1 cellular context compared by ENCODE assay signal in the genomic region with DNA sequence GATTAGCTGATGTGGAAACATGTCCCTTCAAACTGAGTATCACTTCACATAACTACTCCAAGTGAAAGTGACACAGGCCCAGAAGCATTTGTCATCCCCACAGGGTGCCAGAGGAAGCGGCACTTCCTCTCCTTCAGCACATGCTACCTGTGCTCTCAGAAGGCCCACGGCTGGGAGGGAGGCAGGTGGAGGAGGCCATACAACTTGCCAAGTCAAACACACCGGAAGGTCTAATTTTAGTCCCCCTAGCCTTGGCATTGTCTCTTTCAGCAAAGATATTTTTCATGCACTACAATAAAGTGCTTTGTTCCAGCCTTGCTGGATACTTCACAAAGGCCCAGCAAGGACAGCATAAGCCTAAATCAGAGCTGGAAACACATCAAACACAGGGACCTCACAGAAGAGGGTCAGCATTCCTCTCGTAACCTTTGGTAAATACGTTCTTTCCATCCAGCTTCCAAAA.
A peak's percentile ranks its signal among the peaks of the same experiment; 100 is the strongest.
TF ChIP-seq lines count a peak whose summit lies in the region.

No MANE protein-coding gene starts in this region.

TF ChIP-seq in HepG2, 621 proteins besides CTCF, POLR2A, EP300 and RAD21 (continued from another document and continues in another):
- TF ChIP-seq ZNF687 (CRISPR knock-in tag; IDR thresholded peaks at IDR 0.05) = peak; percentile 61; the same call in 1 of the 2 replicates
- peak; percentile 32; the same call in 1 of the 2 replicates for TF ChIP-seq THAP9 (CRISPR knock-in tag; IDR thresholded peaks at IDR 0.05; ENCODE audit: borderline replicate concordance)
- 0 out of 2 replicates have a peak, but pooled peaks have one; percentile 33 for TF ChIP-seq DMAP1 (CRISPR knock-in tag; IDR thresholded peaks at IDR 0.05)
- TF ChIP-seq ZNF138 (CRISPR knock-in tag; IDR thresholded peaks at IDR 0.05; ENCODE audit: low read depth) = no peak
- peak; percentile 70 for TF ChIP-seq ARNT2 (CRISPR knock-in tag; IDR thresholded peaks at IDR 0.05; ENCODE audit: low read depth)
- TF ChIP-seq ZNF253 (CRISPR knock-in tag; IDR thresholded peaks at IDR 0.05; ENCODE audit: borderline replicate concordance) = no peak
- TF ChIP-seq MED8 (CRISPR knock-in tag; IDR thresholded peaks at IDR 0.05; ENCODE audit: insufficient replicate concordance) = peak; percentile 47
- TF ChIP-seq TBX2 (CRISPR knock-in tag; IDR thresholded peaks at IDR 0.05; ENCODE audit: borderline replicate concordance) = peak; percentile 81; the same call in 1 of the 2 replicates
- TF ChIP-seq GLI4 (CRISPR knock-in tag; IDR thresholded peaks at IDR 0.05; ENCODE audit: borderline replicate concordance) = no peak
- TF ChIP-seq PHF21A (CRISPR knock-in tag; IDR thresholded peaks at IDR 0.05) = peak; percentile 74
- no peak for TF ChIP-seq ZNF703 (CRISPR knock-in tag; IDR thresholded peaks at IDR 0.05; ENCODE audit: borderline replicate concordance)
- TF ChIP-seq HOMEZ (CRISPR knock-in tag; IDR thresholded peaks at IDR 0.05; ENCODE audit: low read depth) = peak; percentile 85
- peak; percentile 73 for TF ChIP-seq ZNF614 (CRISPR knock-in tag; IDR thresholded peaks at IDR 0.05; ENCODE audit: borderline replicate concordance)
- 0 out of 2 replicates have a peak, but pooled peaks have one; percentile 61 for TF ChIP-seq ZBTB43 (CRISPR knock-in tag; conservative IDR thresholded peaks at IDR 0.05)
- TF ChIP-seq ELF3 (CRISPR knock-in tag; IDR thresholded peaks at IDR 0.05) = peak; percentile 54; the same call in 1 of the 2 replicates
- TF ChIP-seq ZNF790 (CRISPR knock-in tag; IDR thresholded peaks at IDR 0.05; ENCODE audit: borderline replicate concordance) = no peak
- peak; percentile 69; the same call in 1 of the 2 replicates for TF ChIP-seq ZNF878 (CRISPR knock-in tag; IDR thresholded peaks at IDR 0.05)
- TF ChIP-seq, protein P1, sequence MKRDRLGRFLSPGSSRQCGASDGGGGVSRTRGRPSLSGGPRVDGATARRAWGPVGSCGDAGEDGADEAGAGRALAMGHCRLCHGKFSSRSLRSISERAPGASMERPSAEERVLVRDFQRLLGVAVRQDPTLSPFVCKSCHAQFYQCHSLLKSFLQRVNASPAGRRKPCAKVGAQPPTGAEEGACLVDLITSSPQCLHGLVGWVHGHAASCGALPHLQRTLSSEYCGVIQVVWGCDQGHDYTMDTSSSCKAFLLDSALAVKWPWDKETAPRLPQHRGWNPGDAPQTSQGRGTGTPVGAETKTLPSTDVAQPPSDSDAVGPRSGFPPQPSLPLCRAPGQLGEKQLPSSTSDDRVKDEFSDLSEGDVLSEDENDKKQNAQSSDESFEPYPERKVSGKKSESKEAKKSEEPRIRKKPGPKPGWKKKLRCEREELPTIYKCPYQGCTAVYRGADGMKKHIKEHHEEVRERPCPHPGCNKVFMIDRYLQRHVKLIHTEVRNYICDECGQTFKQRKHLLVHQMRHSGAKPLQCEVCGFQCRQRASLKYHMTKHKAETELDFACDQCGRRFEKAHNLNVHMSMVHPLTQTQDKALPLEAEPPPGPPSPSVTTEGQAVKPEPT (CRISPR knock-in tag; IDR thresholded peaks at IDR 0.05; ENCODE audit: low read depth) = 0 out of 2 replicates have a peak, but pooled peaks have one; percentile 36
- TF ChIP-seq CBFB (CRISPR knock-in tag; IDR thresholded peaks at IDR 0.05) = no peak
- 0 out of 2 replicates have a peak, but pooled peaks have one; percentile 18 for TF ChIP-seq KDM4B (CRISPR knock-in tag; IDR thresholded peaks at IDR 0.05)
- TF ChIP-seq DPF2 (CRISPR knock-in tag; IDR thresholded peaks at IDR 0.05; ENCODE audit: borderline replicate concordance, low read depth) = 0 out of 2 replicates have a peak, but pooled peaks have one; percentile 43
- TF ChIP-seq ZNF615 (CRISPR knock-in tag; IDR thresholded peaks at IDR 0.05; ENCODE audit: borderline replicate concordance) = no peak
- TF ChIP-seq DNMT3B (CRISPR knock-in tag; conservative IDR thresholded peaks at IDR 0.05) = peak; percentile 63; the same call in 1 of the 2 replicates
- no peak for TF ChIP-seq ARHGAP35 (CRISPR knock-in tag; IDR thresholded peaks at IDR 0.05; ENCODE audit: borderline replicate concordance)
- TF ChIP-seq TBX3 (IDR thresholded peaks at IDR 0.05; ENCODE audit: borderline replicate concordance) = no peak
- peak; percentile 89 for TF ChIP-seq SOX13 (IDR thresholded peaks at IDR 0.05)
- peak in 1 of 2 experiments; percentile 99; a peak in 2 of 4 replicates for TF ChIP-seq SOX13 (CRISPR knock-in tag; conservative IDR thresholded peaks at IDR 0.05 in 1 of 2, IDR thresholded peaks at IDR 0.05 in 1 of 2)
- no peak for TF ChIP-seq HNRNPK (IDR thresholded peaks at IDR 0.05; ENCODE audit: low read depth, low read length, poor library complexity, severe bottlenecking)
- TF ChIP-seq TBL1XR1 (IDR thresholded peaks at IDR 0.05; ENCODE audit: borderline replicate concordance, low read length, partially characterized antibody) = no peak
- peak; percentile 89; the same call in 1 of the 2 replicates for TF ChIP-seq ZKSCAN8 (CRISPR knock-in tag; IDR thresholded peaks at IDR 0.05; ENCODE audit: borderline replicate concordance)
- TF ChIP-seq HNF4A (CRISPR knock-in tag; IDR thresholded peaks at IDR 0.05) = peak; percentile 61
- no peak for TF ChIP-seq AHR (CRISPR knock-in tag; IDR thresholded peaks at IDR 0.05)
- TF ChIP-seq ZBTB37 (CRISPR knock-in tag; IDR thresholded peaks at IDR 0.05) = 0 out of 2 replicates have a peak, but pooled peaks have one; percentile 33
- no peak for TF ChIP-seq ZNF768 (CRISPR knock-in tag; IDR thresholded peaks at IDR 0.05)
- 0 out of 2 replicates have a peak, but pooled peaks have one; percentile 18 for TF ChIP-seq KMT2B (CRISPR knock-in tag; IDR thresholded peaks at IDR 0.05)
- 0 out of 2 replicates have a peak, but pooled peaks have one; percentile 16 for TF ChIP-seq TAF1 (CRISPR knock-in tag; IDR thresholded peaks at IDR 0.05)
- TF ChIP-seq, protein P2, sequence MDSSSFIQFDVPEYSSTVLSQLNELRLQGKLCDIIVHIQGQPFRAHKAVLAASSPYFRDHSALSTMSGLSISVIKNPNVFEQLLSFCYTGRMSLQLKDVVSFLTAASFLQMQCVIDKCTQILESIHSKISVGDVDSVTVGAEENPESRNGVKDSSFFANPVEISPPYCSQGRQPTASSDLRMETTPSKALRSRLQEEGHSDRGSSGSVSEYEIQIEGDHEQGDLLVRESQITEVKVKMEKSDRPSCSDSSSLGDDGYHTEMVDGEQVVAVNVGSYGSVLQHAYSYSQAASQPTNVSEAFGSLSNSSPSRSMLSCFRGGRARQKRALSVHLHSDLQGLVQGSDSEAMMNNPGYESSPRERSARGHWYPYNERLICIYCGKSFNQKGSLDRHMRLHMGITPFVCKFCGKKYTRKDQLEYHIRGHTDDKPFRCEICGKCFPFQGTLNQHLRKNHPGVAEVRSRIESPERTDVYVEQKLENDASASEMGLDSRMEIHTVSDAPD (CRISPR knock-in tag; IDR thresholded peaks at IDR 0.05) = peak; percentile 66; the same call in 1 of the 2 replicates
- TF ChIP-seq ERF (CRISPR knock-in tag; IDR thresholded peaks at IDR 0.05) = peak; percentile 80; the same call in 1 of the 2 replicates
- TF ChIP-seq SKIL (CRISPR knock-in tag; IDR thresholded peaks at IDR 0.05; ENCODE audit: borderline replicate concordance) = peak; percentile 74
- TF ChIP-seq ZFY (CRISPR knock-in tag; IDR thresholded peaks at IDR 0.05) = peak; percentile 42; the same call in 1 of the 2 replicates
- no peak for TF ChIP-seq ZNF652 (CRISPR knock-in tag; IDR thresholded peaks at IDR 0.05; ENCODE audit: borderline replicate concordance, low read depth)
- peak; percentile 80 for TF ChIP-seq CREM (IDR thresholded peaks at IDR 0.05)
- TF ChIP-seq CREM (CRISPR knock-in tag; IDR thresholded peaks at IDR 0.05) = no peak
- no peak for TF ChIP-seq SP4 (CRISPR knock-in tag; IDR thresholded peaks at IDR 0.05)
- no peak for TF ChIP-seq HOXA5 (CRISPR knock-in tag; IDR thresholded peaks at IDR 0.05)
